Comparison of ENCODE assay signal across 8 cellular contexts in genomic region chr13:72696590-72696989, GRCh38. TPM values are rescaled to one million over a fixed set of nuclear protein-coding genes. Genes with fewer than 3 reads are reported as not detected.
DNase-seq lines count a peak whose midpoint lies in the region; ATAC-seq, FAIRE-seq and TF ChIP-seq lines count a peak whose summit lies in the region.

No MANE protein-coding gene starts in this region.

- no peaks in the 10 kb centered on the region for H3K27me3 ChIP-seq in bronchial epithelial cell (ENCODE audit: control insufficient read depth, insufficient read depth, low read length)

- H3K4me1 Mint-ChIP-seq in mesothelial cell of epicardium: peaks cover 24% of the 10 kb centered on the region

- no peak overlapping the region for H3K27ac Mint-ChIP-seq in mesothelial cell of epicardium

- TF ChIP-seq CTCF in bronchial epithelial cell (IDR thresholded peaks at IDR 0.05; ENCODE audit: insufficient read depth, low read length, severe bottlenecking): no peak
- peak; percentile 50 for TF ChIP-seq CTCF in mesothelial cell of epicardium (IDR thresholded peaks at IDR 0.05; ENCODE audit: unreplicated experiment)

- peaks cover 13% of the 10 kb centered on the region for H3K9me3 Mint-ChIP-seq in mesothelial cell of epicardium

- H3K36me3 ChIP-seq in bronchial epithelial cell (ENCODE audit: control insufficient read depth, insufficient read depth, low read length): no peaks in the 10 kb centered on the region

- H3K4me3 Mint-ChIP-seq in mesothelial cell of epicardium: no peak overlapping the region

- ATAC-seq in HG03045 (IDR thresholded peaks at IDR 0.05; ENCODE audit: unreplicated experiment): no peak
- no peak for ATAC-seq in HG02588 (IDR thresholded peaks at IDR 0.05; ENCODE audit: unreplicated experiment)
- no peak for ATAC-seq in HG03097 (IDR thresholded peaks at IDR 0.05; ENCODE audit: low FRiP score, unreplicated experiment)

- H3K4me3 ChIP-seq in bronchial epithelial cell (ENCODE audit: low read depth, low read length): no peak overlapping the region

- no peaks in the 10 kb centered on the region for H3K36me3 Mint-ChIP-seq in mesothelial cell of epicardium

- DNase-seq in ELR (ENCODE audit: low read depth) (peak; percentile 59), NCI-H1694 treated with DMSO at 0.1 percent for 48 hours (lab: John Stamatoyannopoulos, UW) (peak; percentile 22), bronchial epithelial cell (ENCODE audit: low read depth) (peak; percentile 33), mesothelial cell of epicardium (ENCODE audit: low spot score in 2 of 2, unreplicated experiment in 2 of 2) (no peak), putamen (ENCODE audit: low spot score) (no peak)

- no peak for FAIRE-seq in bronchial epithelial cell (lab: Jason Lieb, UNC)

- no peaks in the 10 kb centered on the region for H3K27me3 Mint-ChIP-seq in mesothelial cell of epicardium (ENCODE audit: low read depth)

RNA-seq across cellular contexts. Expression of gene MZT1, which starts 30.8 kb away (rescaled TPM):
- 5.4 and 9.5 TPM in 2 replicates for total RNA-seq in bronchial epithelial cell
- 6.0 to 6.4 TPM (median 6.4 TPM) in 3 replicates for total RNA-seq in mesothelial cell of epicardium

RNA-seq across cellular contexts. Expression of gene BORA, which starts 31.1 kb away (rescaled TPM):
- 2.4 and 3.2 TPM in 2 replicates for total RNA-seq in bronchial epithelial cell
- total RNA-seq in mesothelial cell of epicardium: 7.3 to 8.8 TPM (median 8.4 TPM) in 3 replicates

Comparison
In these comparisons a context has a peak if more than half of its experiments do, and no peak if none do; other contexts are left out.
1. DNase-seq: peak in ELR (single experiment), NCI-H1694 treated with DMSO at 0.1 percent for 48 hours (single experiment) and bronchial epithelial cell (single experiment); none in mesothelial cell of epicardium (0 of 2) and putamen (single experiment).